ENCODE assay signal across 2 cellular contexts in genomic region chr5:181283347-181283746, GRCh38.
TF ChIP-seq lines count a peak whose summit lies in the region.

No MANE protein-coding gene starts in this region.

TF ChIP-seq in H1, 55 proteins besides CTCF, POLR2A, EP300 and RAD21:
- TF ChIP-seq PHF8 (conservative IDR thresholded peaks at IDR 0.05; ENCODE audit: low read depth, low read length): no peak

TF ChIP-seq in neural cell, 6 proteins besides CTCF, POLR2A, EP300 and RAD21:
- TF ChIP-seq TAF1 (IDR thresholded peaks at IDR 0.05; ENCODE audit: low read depth): no peak
